19 cellular contexts compared by ENCODE assay signal in genomic region chr3:140727886-140728285, GRCh38. TPM values are rescaled to one million over a fixed set of nuclear protein-coding genes. Genes with fewer than 3 reads are reported as not detected.
DNase-seq lines count a peak whose midpoint lies in the region; FAIRE-seq and TF ChIP-seq lines count a peak whose summit lies in the region.
"Had no signal": no experiment of that assay in that cellular context is flagged by ENCODE, and none has a peak within 500 bp of the region (broad histone marks: within the 10 kb centered on the region; RNA-seq: fewer than 3 reads in every experiment).

No MANE protein-coding gene starts in this region.

- H3K27me3 ChIP-seq in Caco-2 (replicated peaks; ENCODE audit: control insufficient read depth, insufficient read depth, low read length): no peaks in the 10 kb centered on the region
- peaks cover 3% of the 10 kb centered on the region for H3K27me3 ChIP-seq in astrocyte (ENCODE audit: insufficient read depth, low read length)
- H3K27me3 ChIP-seq in mesendoderm (ENCODE audit: insufficient read depth, low read length, poor library complexity): no peaks in the 10 kb centered on the region

- H3K36me3 ChIP-seq in Caco-2 (ENCODE audit: control insufficient read depth, insufficient read depth, low read length) (no peaks in the 10 kb centered on the region), astrocyte (ENCODE audit: insufficient read depth, low read length) (no peaks in the 10 kb centered on the region), mesendoderm (ENCODE audit: control insufficient read depth, insufficient read depth, low read length) (no peaks in the 10 kb centered on the region)

- H3K27ac Mint-ChIP-seq in Caco-2 (ENCODE audit: unreplicated experiment) (peak overlapping the region; percentile 27), astrocyte (ENCODE audit: unreplicated experiment) (peak overlapping the region; percentile 82)
- H3K27ac Mint-ChIP-seq: CD4-positive, alpha-beta T cell had no signal

- H3K9ac ChIP-seq in astrocyte (ENCODE audit: low read length): no peak overlapping the region
- H3K9ac ChIP-seq in mesendoderm (ENCODE audit: low read length): no peak overlapping the region

- H3K27ac ChIP-seq in astrocyte (ENCODE audit: low read depth, low read length) (no peak overlapping the region), mesendoderm (ENCODE audit: low read depth, low read length) (no peak overlapping the region)

- H2AFZ ChIP-seq in astrocyte (ENCODE audit: low read depth, low read length): no peak overlapping the region

- no peak overlapping the region for H2AK5ac ChIP-seq in mesendoderm (ENCODE audit: low read length)

- H3K4me2 ChIP-seq in astrocyte (ENCODE audit: low read length): no peak overlapping the region
- no peak overlapping the region for H3K4me2 ChIP-seq in mesendoderm (ENCODE audit: low read length)

- no peak overlapping the region for H2BK120ac ChIP-seq in mesendoderm (ENCODE audit: low read depth, low read length)

- H4K20me1 ChIP-seq in astrocyte (ENCODE audit: insufficient read depth, low read length): no peaks in the 10 kb centered on the region

- no peak for DNase-seq in Caco-2
- peak; percentile 74 for DNase-seq in HT-29 (ENCODE audit: low spot score)
- no peak for DNase-seq in astrocyte (ENCODE audit: low read depth)
- peak; percentile 50 for DNase-seq in mesendoderm
- DNase-seq in SK-N-DZ (ENCODE audit: low spot score): no peak
- DNase-seq in putamen (ENCODE audit: low spot score): no peak
- no peak for DNase-seq in HPDE6-E6E7 (ENCODE audit: extremely low spot score)
- DNase-seq: ACHN; CD4-positive, alpha-beta T cell; H7; IMR-90; MV-4-11; NCI-H1417 treated with DMSO at 0.1 percent for 48 hours; NCI-H2081; NCI-H2227 treated with DMSO at 0.1 percent for 48 hours; NCI-H526 treated with DMSO at 0.1 percent for 48 hours; Right ventricle myocardium superior had no signal

- no peak overlapping the region for H3K4ac ChIP-seq in mesendoderm (ENCODE audit: low read depth, low read length)

- no peaks in the 10 kb centered on the region for H3K27me3 Mint-ChIP-seq in Caco-2 (ENCODE audit: insufficient read depth, unreplicated experiment)
- H3K27me3 Mint-ChIP-seq in astrocyte (ENCODE audit: low read depth, unreplicated experiment): peaks cover 3% of the 10 kb centered on the region
- H3K27me3 Mint-ChIP-seq: CD4-positive, alpha-beta T cell had no signal

- intact Hi-C loops in Caco-2 (cut with micrococcal nuclease; ENCODE audit: unreplicated experiment): no loop called here

- H3K4me1 Mint-ChIP-seq in Caco-2 (ENCODE audit: low read depth, unreplicated experiment) (no peaks in the 10 kb centered on the region), astrocyte (ENCODE audit: low read depth, unreplicated experiment) (peaks cover 16% of the 10 kb centered on the region)

- H3K79me1 ChIP-seq in mesendoderm (ENCODE audit: low read length): no peaks in the 10 kb centered on the region

- no peak overlapping the region for H2BK15ac ChIP-seq in mesendoderm (replicated peaks; ENCODE audit: low read depth)

- no TSS peak for BruUV-seq in Caco-2 (replicated peaks; lab: Mats Ljungman, UMichigan)

- H3K4me1 ChIP-seq in Caco-2 (peaks cover 17% of the 10 kb centered on the region; the same call in 1 of the 2 replicates), astrocyte (ENCODE audit: insufficient read depth, low read length) (no peaks in the 10 kb centered on the region), mesendoderm (ENCODE audit: control insufficient read depth, low read depth, low read length) (peaks cover 2% of the 10 kb centered on the region)

- H3K79me2 ChIP-seq in astrocyte (ENCODE audit: insufficient read depth, low read length): no peaks in the 10 kb centered on the region
- no peaks in the 10 kb centered on the region for H3K79me2 ChIP-seq in mesendoderm (ENCODE audit: control insufficient read depth, insufficient read depth, low read length)

- no CpG with 5 or more reads among the region's 4 CpGs for WGBS in mesendoderm (ENCODE audit: extremely low coverage, insufficient coverage, low lambda C conversion rate)

- H4K5ac ChIP-seq in mesendoderm (ENCODE audit: low read length): no peak overlapping the region

- no peaks in the 10 kb centered on the region for H3K36me3 Mint-ChIP-seq in Caco-2 (ENCODE audit: insufficient read depth, unreplicated experiment)
- no peaks in the 10 kb centered on the region for H3K36me3 Mint-ChIP-seq in astrocyte (ENCODE audit: low read depth, unreplicated experiment)

- H4K8ac ChIP-seq in mesendoderm (ENCODE audit: low read depth, low read length): no peak overlapping the region

- H2BK5ac ChIP-seq in mesendoderm (ENCODE audit: low read length): no peak overlapping the region

- POLR2A ChIA-PET in Caco-2 (lab: Charles Lee): no interaction called here

- no peak overlapping the region for H3K23ac ChIP-seq in mesendoderm (ENCODE audit: low read length)

- TF ChIP-seq CTCF in Caco-2 (IDR thresholded peaks at IDR 0.05; ENCODE audit: insufficient read depth in 1 of 2, low read depth in 1 of 2, low read length in 1 of 2, severe bottlenecking in 1 of 2, unreplicated experiment in 1 of 2) (no peak), astrocyte (IDR thresholded peaks at IDR 0.05; ENCODE audit: insufficient read depth, low read depth, low read length) (no peak)

- H3K4me3 ChIP-seq in Caco-2 (ENCODE audit: low read depth, low read length): no peak overlapping the region
- no peak overlapping the region for H3K4me3 ChIP-seq in astrocyte (ENCODE audit: insufficient read depth, low read depth, low read length)
- H3K4me3 ChIP-seq in mesendoderm (ENCODE audit: low read length): no peak overlapping the region

- peaks cover 6% of the 10 kb centered on the region for H3K9me3 Mint-ChIP-seq in Caco-2 (ENCODE audit: unreplicated experiment)
- peaks cover 1% of the 10 kb centered on the region for H3K9me3 Mint-ChIP-seq in astrocyte (ENCODE audit: unreplicated experiment)
- H3K9me3 Mint-ChIP-seq: CD4-positive, alpha-beta T cell had no signal

- H3K4me3 Mint-ChIP-seq in Caco-2 (ENCODE audit: unreplicated experiment) (no peak overlapping the region), astrocyte (ENCODE audit: unreplicated experiment) (no peak overlapping the region)
- H3K4me3 Mint-ChIP-seq: CD4-positive, alpha-beta T cell had no signal

- H3K9me3 ChIP-seq in Caco-2 (no peaks in the 10 kb centered on the region), astrocyte (ENCODE audit: insufficient read depth, low read depth, low read length) (no peaks in the 10 kb centered on the region)

- no peak overlapping the region for H3K56ac ChIP-seq in mesendoderm (ENCODE audit: low read length)

- FAIRE-seq in astrocyte (lab: Jason Lieb, UNC): no peak
- FAIRE-seq: D721Med had no signal

- H3K18ac ChIP-seq in mesendoderm (ENCODE audit: low read length): no peak overlapping the region

- CTCF ChIA-PET in Caco-2 (lab: Charles Lee): interaction anchor here (0.6 kb wide), 1 partner anchor 27 kb away, joined by 3 read pairs; no protein-coding TSS in a partner anchor

RNA-seq across cellular contexts. Expression of gene TRIM42, which starts 50.0 kb away (rescaled TPM):
- total RNA-seq in Caco-2 (2022): not detected in 2 replicates
- total RNA-seq in HT-29 (2014; rRNA removed; shearing (Covaris generic)): not detected in 2 replicates
- total RNA-seq in astrocyte: not detected in 2 replicates
- not detected for polyA plus RNA-seq in mesendoderm (2013, experiment 1 of 2)
- not detected for polyA plus RNA-seq in mesendoderm (2013, experiment 2 of 2)
- polyA plus RNA-seq in SK-N-DZ (2014; cell fraction: cytosol; rRNA removed): not detected in 2 replicates
- polyA plus RNA-seq in SK-N-DZ (2014; cell fraction: nucleus; rRNA removed): not detected in 2 replicates
- total RNA-seq: CD4-positive, alpha-beta T cell; H7; IMR-90; LHCN-M2; Right ventricle myocardium superior had no signal
- polyA plus RNA-seq: IMR-90 had no signal

Comparison
In these comparisons a context has a peak if more than half of its experiments do, and no peak if none do; other contexts are left out.
1. DNase-seq: peak in HT-29 (single experiment) and mesendoderm (single experiment); none in Caco-2 (0 of 2), astrocyte (single experiment), SK-N-DZ (single experiment), putamen (single experiment) and HPDE6-E6E7 (single experiment).